ENCODE assay signal across 1 cellular context in the genomic region with DNA sequence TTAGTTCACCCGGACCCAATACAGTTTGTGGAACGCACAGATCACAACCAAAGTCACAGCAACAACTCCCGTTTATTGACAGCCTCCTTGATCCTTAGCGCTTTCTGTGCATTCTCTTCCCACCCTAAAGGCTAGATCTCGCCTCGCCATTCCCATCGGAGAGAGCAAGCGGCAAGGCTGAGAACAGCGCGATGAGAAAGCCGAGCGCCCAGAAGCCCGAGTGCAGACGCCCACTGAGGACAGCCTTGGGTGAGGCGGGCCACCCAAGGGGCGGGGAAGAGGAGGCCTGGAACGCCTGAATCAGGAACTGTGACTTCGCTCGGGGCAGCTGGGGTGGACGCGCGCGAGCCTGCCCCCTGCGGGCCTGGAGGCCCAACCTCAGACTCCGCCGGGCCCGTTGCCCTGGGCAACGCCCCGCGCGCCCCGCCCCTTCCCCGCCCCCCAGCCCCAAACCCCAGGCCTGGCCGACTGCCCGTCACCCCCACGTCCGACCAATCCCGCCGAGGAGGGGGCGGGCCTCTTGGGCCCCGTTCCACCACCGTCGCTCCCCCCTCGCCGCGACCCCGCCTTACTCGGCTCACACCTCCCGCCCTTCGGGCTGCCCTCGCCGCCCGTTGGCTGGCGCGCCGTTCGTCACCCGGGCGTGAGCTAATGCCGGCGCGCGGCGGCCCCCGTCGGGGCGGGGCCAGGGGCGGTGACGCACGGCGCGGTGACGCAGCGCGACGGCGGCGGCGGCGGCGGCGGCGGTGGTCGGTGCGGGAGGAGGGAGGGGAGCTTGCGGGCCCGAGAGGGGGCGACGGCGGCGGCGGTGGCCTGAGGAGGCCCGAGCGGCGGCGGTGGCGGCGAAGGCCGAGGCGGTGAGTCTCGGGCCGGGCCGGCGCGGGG.
TF ChIP-seq lines count a peak whose summit lies in the region.

A gene with protein sequence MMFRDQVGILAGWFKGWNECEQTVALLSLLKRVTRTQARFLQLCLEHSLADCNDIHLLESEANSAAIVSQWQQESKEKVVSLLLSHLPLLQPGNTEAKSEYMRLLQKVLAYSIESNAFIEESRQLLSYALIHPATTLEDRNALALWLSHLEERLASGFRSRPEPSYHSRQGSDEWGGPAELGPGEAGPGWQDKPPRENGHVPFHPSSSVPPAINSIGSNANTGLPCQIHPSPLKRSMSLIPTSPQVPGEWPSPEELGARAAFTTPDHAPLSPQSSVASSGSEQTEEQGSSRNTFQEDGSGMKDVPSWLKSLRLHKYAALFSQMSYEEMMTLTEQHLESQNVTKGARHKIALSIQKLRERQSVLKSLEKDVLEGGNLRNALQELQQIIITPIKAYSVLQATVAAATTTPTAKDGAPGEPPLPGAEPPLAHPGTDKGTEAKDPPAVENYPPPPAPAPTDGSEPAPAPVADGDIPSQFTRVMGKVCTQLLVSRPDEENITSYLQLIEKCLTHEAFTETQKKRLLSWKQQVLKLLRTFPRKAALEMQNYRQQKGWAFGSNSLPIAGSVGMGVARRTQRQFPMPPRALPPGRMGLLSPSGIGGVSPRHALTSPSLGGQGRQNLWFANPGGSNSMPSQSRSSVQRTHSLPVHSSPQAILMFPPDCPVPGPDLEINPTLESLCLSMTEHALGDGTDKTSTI (plus strand): TSS at position 702 of the 885 bp plus-strand sequence. CDS start 14,473 bp downstream, outside the sequence.

TF ChIP-seq in K562, 482 proteins besides CTCF, POLR2A, EP300 and RAD21 (continued from another document and continues in another):
- TF ChIP-seq, protein P1, sequence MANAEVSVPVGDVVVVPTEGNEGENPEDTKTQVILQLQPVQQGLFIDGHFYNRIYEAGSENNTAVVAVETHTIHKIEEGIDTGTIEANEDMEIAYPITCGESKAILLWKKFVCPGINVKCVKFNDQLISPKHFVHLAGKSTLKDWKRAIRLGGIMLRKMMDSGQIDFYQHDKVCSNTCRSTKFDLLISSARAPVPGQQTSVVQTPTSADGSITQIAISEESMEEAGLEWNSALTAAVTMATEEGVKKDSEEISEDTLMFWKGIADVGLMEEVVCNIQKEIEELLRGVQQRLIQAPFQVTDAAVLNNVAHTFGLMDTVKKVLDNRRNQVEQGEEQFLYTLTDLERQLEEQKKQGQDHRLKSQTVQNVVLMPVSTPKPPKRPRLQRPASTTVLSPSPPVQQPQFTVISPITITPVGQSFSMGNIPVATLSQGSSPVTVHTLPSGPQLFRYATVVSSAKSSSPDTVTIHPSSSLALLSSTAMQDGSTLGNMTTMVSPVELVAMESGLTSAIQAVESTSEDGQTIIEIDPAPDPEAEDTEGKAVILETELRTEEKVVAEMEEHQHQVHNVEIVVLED (CRISPR knock-in tag; IDR thresholded peaks at IDR 0.05), result peak; percentile 96
- no peak; the same call in 1 of the 2 replicates for TF ChIP-seq MAFK (IDR thresholded peaks at IDR 0.05; ENCODE audit: low read length)
- TF ChIP-seq E2F3 (CRISPR knock-in tag; IDR thresholded peaks at IDR 0.05), result no peak
- no peak for TF ChIP-seq ZC3H8 (IDR thresholded peaks at IDR 0.05)
- no peak for TF ChIP-seq NELFE (IDR thresholded peaks at IDR 0.05; ENCODE audit: insufficient read depth, insufficient read length)
- 0 out of 2 replicates have a peak, but pooled peaks have one; percentile 44 for TF ChIP-seq CHCHD3 (CRISPR knock-in tag; IDR thresholded peaks at IDR 0.05)
- TF ChIP-seq, protein P2, sequence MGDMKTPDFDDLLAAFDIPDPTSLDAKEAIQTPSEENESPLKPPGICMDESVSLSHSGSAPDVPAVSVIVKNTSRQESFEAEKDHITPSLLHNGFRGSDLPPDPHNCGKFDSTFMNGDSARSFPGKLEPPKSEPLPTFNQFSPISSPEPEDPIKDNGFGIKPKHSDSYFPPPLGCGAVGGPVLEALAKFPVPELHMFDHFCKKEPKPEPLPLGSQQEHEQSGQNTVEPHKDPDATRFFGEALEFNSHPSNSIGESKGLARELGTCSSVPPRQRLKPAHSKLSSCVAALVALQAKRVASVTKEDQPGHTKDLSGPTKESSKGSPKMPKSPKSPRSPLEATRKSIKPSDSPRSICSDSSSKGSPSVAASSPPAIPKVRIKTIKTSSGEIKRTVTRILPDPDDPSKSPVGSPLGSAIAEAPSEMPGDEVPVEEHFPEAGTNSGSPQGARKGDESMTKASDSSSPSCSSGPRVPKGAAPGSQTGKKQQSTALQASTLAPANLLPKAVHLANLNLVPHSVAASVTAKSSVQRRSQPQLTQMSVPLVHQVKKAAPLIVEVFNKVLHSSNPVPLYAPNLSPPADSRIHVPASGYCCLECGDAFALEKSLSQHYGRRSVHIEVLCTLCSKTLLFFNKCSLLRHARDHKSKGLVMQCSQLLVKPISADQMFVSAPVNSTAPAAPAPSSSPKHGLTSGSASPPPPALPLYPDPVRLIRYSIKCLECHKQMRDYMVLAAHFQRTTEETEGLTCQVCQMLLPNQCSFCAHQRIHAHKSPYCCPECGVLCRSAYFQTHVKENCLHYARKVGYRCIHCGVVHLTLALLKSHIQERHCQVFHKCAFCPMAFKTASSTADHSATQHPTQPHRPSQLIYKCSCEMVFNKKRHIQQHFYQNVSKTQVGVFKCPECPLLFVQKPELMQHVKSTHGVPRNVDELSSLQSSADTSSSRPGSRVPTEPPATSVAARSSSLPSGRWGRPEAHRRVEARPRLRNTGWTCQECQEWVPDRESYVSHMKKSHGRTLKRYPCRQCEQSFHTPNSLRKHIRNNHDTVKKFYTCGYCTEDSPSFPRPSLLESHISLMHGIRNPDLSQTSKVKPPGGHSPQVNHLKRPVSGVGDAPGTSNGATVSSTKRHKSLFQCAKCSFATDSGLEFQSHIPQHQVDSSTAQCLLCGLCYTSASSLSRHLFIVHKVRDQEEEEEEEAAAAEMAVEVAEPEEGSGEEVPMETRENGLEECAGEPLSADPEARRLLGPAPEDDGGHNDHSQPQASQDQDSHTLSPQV (IDR thresholded peaks at IDR 0.05), result no peak
- peak in 1 of 2 experiments; percentile 31; a peak in 1 of 4 replicates for TF ChIP-seq SIX5 (IDR thresholded peaks at IDR 0.05; ENCODE audit: borderline replicate concordance in 1 of 2, insufficient read depth in 1 of 2, low read depth in 1 of 2, low read length in 2 of 2)
- TF ChIP-seq, protein P3, sequence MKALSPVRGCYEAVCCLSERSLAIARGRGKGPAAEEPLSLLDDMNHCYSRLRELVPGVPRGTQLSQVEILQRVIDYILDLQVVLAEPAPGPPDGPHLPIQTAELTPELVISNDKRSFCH (CRISPR knock-in tag; IDR thresholded peaks at IDR 0.05), result no peak
- TF ChIP-seq, protein P3 (tag; IDR thresholded peaks at IDR 0.05), result peak; percentile 17; the same call in 1 of the 2 replicates
- peak; percentile 89 for TF ChIP-seq ELF2 (CRISPR knock-in tag; IDR thresholded peaks at IDR 0.05)
- no peak for TF ChIP-seq POLR3A (IDR thresholded peaks at IDR 0.05; ENCODE audit: borderline replicate concordance, extremely low read depth, insufficient read depth, insufficient read length)
- peak; percentile 99 for TF ChIP-seq TRIM28 (IDR thresholded peaks at IDR 0.05)
- peak; percentile 68 for TF ChIP-seq HMGN3 (IDR thresholded peaks at IDR 0.05; ENCODE audit: borderline replicate concordance, extremely low read depth, insufficient read length, low read depth, low read length)
- TF ChIP-seq KLF1 (tag; IDR thresholded peaks at IDR 0.05), result no peak
- TF ChIP-seq, protein P4, sequence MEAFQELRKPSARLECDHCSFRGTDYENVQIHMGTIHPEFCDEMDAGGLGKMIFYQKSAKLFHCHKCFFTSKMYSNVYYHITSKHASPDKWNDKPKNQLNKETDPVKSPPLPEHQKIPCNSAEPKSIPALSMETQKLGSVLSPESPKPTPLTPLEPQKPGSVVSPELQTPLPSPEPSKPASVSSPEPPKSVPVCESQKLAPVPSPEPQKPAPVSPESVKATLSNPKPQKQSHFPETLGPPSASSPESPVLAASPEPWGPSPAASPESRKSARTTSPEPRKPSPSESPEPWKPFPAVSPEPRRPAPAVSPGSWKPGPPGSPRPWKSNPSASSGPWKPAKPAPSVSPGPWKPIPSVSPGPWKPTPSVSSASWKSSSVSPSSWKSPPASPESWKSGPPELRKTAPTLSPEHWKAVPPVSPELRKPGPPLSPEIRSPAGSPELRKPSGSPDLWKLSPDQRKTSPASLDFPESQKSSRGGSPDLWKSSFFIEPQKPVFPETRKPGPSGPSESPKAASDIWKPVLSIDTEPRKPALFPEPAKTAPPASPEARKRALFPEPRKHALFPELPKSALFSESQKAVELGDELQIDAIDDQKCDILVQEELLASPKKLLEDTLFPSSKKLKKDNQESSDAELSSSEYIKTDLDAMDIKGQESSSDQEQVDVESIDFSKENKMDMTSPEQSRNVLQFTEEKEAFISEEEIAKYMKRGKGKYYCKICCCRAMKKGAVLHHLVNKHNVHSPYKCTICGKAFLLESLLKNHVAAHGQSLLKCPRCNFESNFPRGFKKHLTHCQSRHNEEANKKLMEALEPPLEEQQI (IDR thresholded peaks at IDR 0.05), result no peak
- TF ChIP-seq STAT5B (CRISPR knock-in tag; IDR thresholded peaks at IDR 0.05), result no peak
- TF ChIP-seq CBFA2T3 (IDR thresholded peaks at IDR 0.05), result no peak
- TF ChIP-seq FOXJ2 (tag; IDR thresholded peaks at IDR 0.05), result no peak
- TF ChIP-seq PYGO2 (tag; IDR thresholded peaks at IDR 0.05), result no peak
- TF ChIP-seq ZNF695 (CRISPR knock-in tag; IDR thresholded peaks at IDR 0.05), result no peak
- TF ChIP-seq, protein P5, sequence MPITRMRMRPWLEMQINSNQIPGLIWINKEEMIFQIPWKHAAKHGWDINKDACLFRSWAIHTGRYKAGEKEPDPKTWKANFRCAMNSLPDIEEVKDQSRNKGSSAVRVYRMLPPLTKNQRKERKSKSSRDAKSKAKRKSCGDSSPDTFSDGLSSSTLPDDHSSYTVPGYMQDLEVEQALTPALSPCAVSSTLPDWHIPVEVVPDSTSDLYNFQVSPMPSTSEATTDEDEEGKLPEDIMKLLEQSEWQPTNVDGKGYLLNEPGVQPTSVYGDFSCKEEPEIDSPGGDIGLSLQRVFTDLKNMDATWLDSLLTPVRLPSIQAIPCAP (CRISPR knock-in tag; IDR thresholded peaks at IDR 0.05; ENCODE audit: borderline replicate concordance), result no peak
- TF ChIP-seq SRF (CRISPR knock-in tag; IDR thresholded peaks at IDR 0.05), result no peak
- TF ChIP-seq RBM22 (IDR thresholded peaks at IDR 0.05; ENCODE audit: low read depth, low read length, poor library complexity, severe bottlenecking), result peak; percentile 54
- no peak for TF ChIP-seq EZH2 (IDR thresholded peaks at IDR 0.05; ENCODE audit: borderline replicate concordance, low read depth, low read length)
- TF ChIP-seq, protein P6, sequence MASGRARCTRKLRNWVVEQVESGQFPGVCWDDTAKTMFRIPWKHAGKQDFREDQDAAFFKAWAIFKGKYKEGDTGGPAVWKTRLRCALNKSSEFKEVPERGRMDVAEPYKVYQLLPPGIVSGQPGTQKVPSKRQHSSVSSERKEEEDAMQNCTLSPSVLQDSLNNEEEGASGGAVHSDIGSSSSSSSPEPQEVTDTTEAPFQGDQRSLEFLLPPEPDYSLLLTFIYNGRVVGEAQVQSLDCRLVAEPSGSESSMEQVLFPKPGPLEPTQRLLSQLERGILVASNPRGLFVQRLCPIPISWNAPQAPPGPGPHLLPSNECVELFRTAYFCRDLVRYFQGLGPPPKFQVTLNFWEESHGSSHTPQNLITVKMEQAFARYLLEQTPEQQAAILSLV (tag; IDR thresholded peaks at IDR 0.05), result no peak
- TF ChIP-seq ZNF77 (CRISPR knock-in tag; IDR thresholded peaks at IDR 0.05), result no peak
- TF ChIP-seq ZNF23 (CRISPR knock-in tag; IDR thresholded peaks at IDR 0.05), result no peak
- TF ChIP-seq ZNF586 (CRISPR knock-in tag; conservative IDR thresholded peaks at IDR 0.05), result no peak
- peak; percentile 58 for TF ChIP-seq JUN (IDR thresholded peaks at IDR 0.05; ENCODE audit: borderline replicate concordance, low read depth, low read length)
- no peak for TF ChIP-seq JUN (CRISPR knock-in tag; IDR thresholded peaks at IDR 0.05; ENCODE audit: borderline replicate concordance)
- no peak for TF ChIP-seq HNRNPL (IDR thresholded peaks at IDR 0.05; ENCODE audit: low read depth, low read length)
- peak; percentile 96 for TF ChIP-seq GABPA (tag; conservative IDR thresholded peaks at IDR 0.05; ENCODE audit: low read depth)
- TF ChIP-seq, protein P7, sequence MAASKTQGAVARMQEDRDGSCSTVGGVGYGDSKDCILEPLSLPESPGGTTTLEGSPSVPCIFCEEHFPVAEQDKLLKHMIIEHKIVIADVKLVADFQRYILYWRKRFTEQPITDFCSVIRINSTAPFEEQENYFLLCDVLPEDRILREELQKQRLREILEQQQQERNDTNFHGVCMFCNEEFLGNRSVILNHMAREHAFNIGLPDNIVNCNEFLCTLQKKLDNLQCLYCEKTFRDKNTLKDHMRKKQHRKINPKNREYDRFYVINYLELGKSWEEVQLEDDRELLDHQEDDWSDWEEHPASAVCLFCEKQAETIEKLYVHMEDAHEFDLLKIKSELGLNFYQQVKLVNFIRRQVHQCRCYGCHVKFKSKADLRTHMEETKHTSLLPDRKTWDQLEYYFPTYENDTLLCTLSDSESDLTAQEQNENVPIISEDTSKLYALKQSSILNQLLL (CRISPR knock-in tag; IDR thresholded peaks at IDR 0.05; ENCODE audit: borderline replicate concordance), result no peak
- peak; percentile 95 for TF ChIP-seq KDM5B (IDR thresholded peaks at IDR 0.05; ENCODE audit: insufficient replicate concordance, low read depth, low read length)
- TF ChIP-seq FIP1L1 (IDR thresholded peaks at IDR 0.05; ENCODE audit: low read depth, low read length, poor library complexity, severe bottlenecking), result no peak
- TF ChIP-seq, protein P8, sequence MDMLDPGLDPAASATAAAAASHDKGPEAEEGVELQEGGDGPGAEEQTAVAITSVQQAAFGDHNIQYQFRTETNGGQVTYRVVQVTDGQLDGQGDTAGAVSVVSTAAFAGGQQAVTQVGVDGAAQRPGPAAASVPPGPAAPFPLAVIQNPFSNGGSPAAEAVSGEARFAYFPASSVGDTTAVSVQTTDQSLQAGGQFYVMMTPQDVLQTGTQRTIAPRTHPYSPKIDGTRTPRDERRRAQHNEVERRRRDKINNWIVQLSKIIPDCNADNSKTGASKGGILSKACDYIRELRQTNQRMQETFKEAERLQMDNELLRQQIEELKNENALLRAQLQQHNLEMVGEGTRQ (CRISPR knock-in tag; IDR thresholded peaks at IDR 0.05), result no peak
- peak; percentile 23; the same call in 1 of the 2 replicates for TF ChIP-seq TCF3 (CRISPR knock-in tag; IDR thresholded peaks at IDR 0.05)
- TF ChIP-seq NUFIP1 (IDR thresholded peaks at IDR 0.05; ENCODE audit: partially characterized antibody), result no peak
- TF ChIP-seq, protein P9, sequence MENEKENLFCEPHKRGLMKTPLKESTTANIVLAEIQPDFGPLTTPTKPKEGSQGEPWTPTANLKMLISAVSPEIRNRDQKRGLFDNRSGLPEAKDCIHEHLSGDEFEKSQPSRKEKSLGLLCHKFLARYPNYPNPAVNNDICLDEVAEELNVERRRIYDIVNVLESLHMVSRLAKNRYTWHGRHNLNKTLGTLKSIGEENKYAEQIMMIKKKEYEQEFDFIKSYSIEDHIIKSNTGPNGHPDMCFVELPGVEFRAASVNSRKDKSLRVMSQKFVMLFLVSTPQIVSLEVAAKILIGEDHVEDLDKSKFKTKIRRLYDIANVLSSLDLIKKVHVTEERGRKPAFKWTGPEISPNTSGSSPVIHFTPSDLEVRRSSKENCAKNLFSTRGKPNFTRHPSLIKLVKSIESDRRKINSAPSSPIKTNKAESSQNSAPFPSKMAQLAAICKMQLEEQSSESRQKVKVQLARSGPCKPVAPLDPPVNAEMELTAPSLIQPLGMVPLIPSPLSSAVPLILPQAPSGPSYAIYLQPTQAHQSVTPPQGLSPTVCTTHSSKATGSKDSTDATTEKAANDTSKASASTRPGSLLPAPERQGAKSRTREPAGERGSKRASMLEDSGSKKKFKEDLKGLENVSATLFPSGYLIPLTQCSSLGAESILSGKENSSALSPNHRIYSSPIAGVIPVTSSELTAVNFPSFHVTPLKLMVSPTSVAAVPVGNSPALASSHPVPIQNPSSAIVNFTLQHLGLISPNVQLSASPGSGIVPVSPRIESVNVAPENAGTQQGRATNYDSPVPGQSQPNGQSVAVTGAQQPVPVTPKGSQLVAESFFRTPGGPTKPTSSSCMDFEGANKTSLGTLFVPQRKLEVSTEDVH (IDR thresholded peaks at IDR 0.05; ENCODE audit: low read depth, partially characterized antibody), result peak; percentile 71
- no peak for TF ChIP-seq HDAC2 (IDR thresholded peaks at IDR 0.05)
